Comparison of ENCODE assay signal across 25 cellular contexts in the genomic region with DNA sequence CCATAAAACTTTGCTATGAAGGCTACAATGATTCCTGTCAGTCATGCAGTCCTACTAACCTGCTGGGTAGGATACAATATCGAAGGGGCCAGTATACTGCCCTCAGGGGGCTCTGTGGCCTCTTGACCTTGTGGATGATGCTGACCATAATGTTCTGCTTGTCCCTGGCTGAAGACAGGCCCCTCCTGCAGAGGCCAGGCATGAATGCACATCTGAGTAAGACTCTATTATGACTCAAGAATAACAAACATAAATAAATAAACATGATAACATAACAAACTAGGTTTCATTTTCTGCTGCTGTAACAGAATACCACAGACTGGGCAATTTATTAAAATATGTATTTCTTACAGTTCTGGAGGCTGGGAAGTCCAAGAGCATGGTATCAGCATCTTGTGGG. TPM values are rescaled to one million over a fixed set of nuclear protein-coding genes. Genes with fewer than 3 reads are reported as not detected.
"Had no signal": no experiment of that assay in that cellular context is flagged by ENCODE, and none has a peak within 500 bp of the region (broad histone marks: within the 10 kb centered on the region; RNA-seq: fewer than 3 reads in every experiment).

No MANE protein-coding gene starts in this region.

- H2AFZ ChIP-seq: PC-9 had no signal

- H3K36me3 ChIP-seq: ascending aorta, cardiac muscle cell had no signal

- H3K27me3 ChIP-seq: ascending aorta, body of pancreas, cardiac muscle cell had no signal

- H3K27ac ChIP-seq: ascending aorta, body of pancreas, cardiac muscle cell, PC-9, SK-N-MC had no signal

- H3K36me3 Mint-ChIP-seq: activated CD4-positive, alpha-beta memory T cell treated with anti-CD3 and anti-CD28 coated beads for 36 hours had no signal

- H3K27ac Mint-ChIP-seq: activated CD4-positive, alpha-beta memory T cell treated with anti-CD3 and anti-CD28 coated beads for 36 hours; activated CD4-positive, alpha-beta T cell treated with anti-CD3 and anti-CD28 coated beads, Interleukin-2, amount 10 ng/mL, durations not matched to agents 7 days and 5 days; activated naive CD4-positive, alpha-beta T cell treated with anti-CD3 and anti-CD28 coated beads, Interleukin-2, amount 50 U/mL, for 72 hours; activated naive CD8-positive, alpha-beta T cell treated with anti-CD3 and anti-CD28 coated beads, Interleukin-2, amount 50 U/mL, for 24 hours; T-cell had no signal

- H3K4me3 ChIP-seq: ascending aorta, body of pancreas, cardiac muscle cell, PC-9, SK-N-MC had no signal

- DNase-seq: activated CD4-positive, alpha-beta memory T cell treated with anti-CD3 and anti-CD28 coated beads for 36 hours; activated CD4-positive, alpha-beta T cell treated with anti-CD3 and anti-CD28 coated beads, Interleukin-2, amount 10 ng/mL, durations not matched to agents 7 days and 5 days; activated CD4-positive, CD25-positive, alpha-beta regulatory T cell; activated CD8-positive, alpha-beta memory T cell treated with anti-CD3 and anti-CD28 coated beads for 24 hours; activated effector memory CD4-positive, alpha-beta T cell treated with anti-CD3 and anti-CD28 coated beads, Interleukin-2, amount 50 U/mL, for 16 hours; activated naive CD4-positive, alpha-beta T cell treated with Interleukin-2 at 50 U/mL for 16 hours; activated naive CD8-positive, alpha-beta T cell treated with anti-CD3 and anti-CD28 coated beads, Interleukin-2, amount 50 U/mL, for 24 hours; activated T-cell treated with anti-CD3 and anti-CD28 coated beads, Interleukin-2, amount 50 U/mL, for 4 hours; amniotic stem cell; body of pancreas; NCI-H1105 treated with DMSO at 0.1 percent for 48 hours; NCI-H1436 treated with DMSO at 0.1 percent for 48 hours; NCI-H187; NCI-H2081; NCI-H524; PC-9; T-cell; T-helper 2 cell; T1000 had no signal

- H3K4me3 Mint-ChIP-seq: activated CD4-positive, alpha-beta memory T cell treated with anti-CD3 and anti-CD28 coated beads for 36 hours; activated CD4-positive, alpha-beta T cell treated with anti-CD3 and anti-CD28 coated beads, Interleukin-2, amount 10 ng/mL, durations not matched to agents 7 days and 5 days; activated naive CD8-positive, alpha-beta T cell treated with anti-CD3 and anti-CD28 coated beads, Interleukin-2, amount 50 U/mL, for 24 hours; activated T-cell treated with anti-CD3 and anti-CD28 coated beads, Interleukin-2, amount 50 U/mL, for 4 hours; T-cell had no signal

- ATAC-seq: activated naive CD4-positive, alpha-beta T cell treated with anti-CD3 and anti-CD28 coated beads, Interleukin-2, amount 50 U/mL, for 72 hours; activated naive CD8-positive, alpha-beta T cell treated with anti-CD3 and anti-CD28 coated beads, Interleukin-2, amount 50 U/mL, for 24 hours; activated T-cell treated with anti-CD3 and anti-CD28 coated beads, Interleukin-2, amount 50 U/mL, for 4 hours; body of pancreas; Right ventricle myocardium inferior; T-cell had no signal

- H3K4me2 ChIP-seq: PC-9 had no signal

- H3K4me1 ChIP-seq: ascending aorta had no signal

- FAIRE-seq: TTC549 had no signal

- H3K9me3 ChIP-seq: body of pancreas had no signal

- H3K9me3 Mint-ChIP-seq: activated T-cell treated with anti-CD3 and anti-CD28 coated beads, Interleukin-2, amount 50 U/mL, for 4 hours had no signal

RNA-seq across cellular contexts. Expression of a gene that starts 44.0 kb away (rescaled TPM):
- total RNA-seq: ascending aorta had no signal
- polyA plus RNA-seq: cardiac muscle cell had no signal
